ENCODE assay signal across 13 cellular contexts in genomic region chr22:44494497-44494896, GRCh38.
"Had no signal": no experiment of that assay in that cellular context is flagged by ENCODE, and none has a peak within 500 bp of the region (broad histone marks: within the 10 kb centered on the region; RNA-seq: fewer than 3 reads in every experiment).

No MANE protein-coding gene starts in this region.

- ATAC-seq: right lobe of liver had no signal

- DNase-seq: activated CD4-positive, alpha-beta T cell treated with anti-CD3 and anti-CD28 coated beads for 4 hours; activated CD8-positive, alpha-beta memory T cell treated with anti-CD3 and anti-CD28 coated beads for 24 hours; activated naive CD4-positive, alpha-beta T cell treated with anti-CD3 and anti-CD28 coated beads, Interleukin-2, amount 10 ng/mL, durations not matched to agents 7 days and 5 days; esophagus squamous epithelium; hypothalamus; mesendoderm; ovary; right lobe of liver; stomach; T-helper 2 cell had no signal

- H3K36me3 ChIP-seq: neural progenitor cell, ovary, right lobe of liver had no signal

- H3K4me3 Mint-ChIP-seq: activated naive CD4-positive, alpha-beta T cell treated with anti-CD3 and anti-CD28 coated beads, Interleukin-2, amount 10 ng/mL, durations not matched to agents 7 days and 5 days; neural progenitor cell had no signal

- H3K9me3 ChIP-seq: esophagus squamous epithelium, ovary, right lobe of liver had no signal

- H3K27ac Mint-ChIP-seq: activated naive CD4-positive, alpha-beta T cell treated with anti-CD3 and anti-CD28 coated beads, Interleukin-2, amount 10 ng/mL, durations not matched to agents 7 days and 5 days; activated T-helper 2 cell treated with anti-CD3 and anti-CD28 coated beads, Interferon-gamma antibody, Interleukin-2, Interleukin-4, amounts not matched to agents 10 μg/mL and 5 μg/mL and 100 μg/mL, durations not matched to agents 14 hours and 24 hours and 36 hours; neural progenitor cell had no signal

- H3K4me2 ChIP-seq: neural progenitor cell had no signal

- H3K9me3 Mint-ChIP-seq: activated naive CD4-positive, alpha-beta T cell treated with anti-CD3 and anti-CD28 coated beads, Interleukin-2, amount 10 ng/mL, durations not matched to agents 7 days and 5 days; activated T-helper 2 cell treated with anti-CD3 and anti-CD28 coated beads, Interferon-gamma antibody, Interleukin-2, Interleukin-4, amounts not matched to agents 10 μg/mL and 5 μg/mL and 100 μg/mL, durations not matched to agents 14 hours and 24 hours and 36 hours had no signal

- H2AFZ ChIP-seq: neural progenitor cell had no signal

- H3K27me3 Mint-ChIP-seq: activated naive CD4-positive, alpha-beta T cell treated with anti-CD3 and anti-CD28 coated beads, Interleukin-2, amount 10 ng/mL, durations not matched to agents 7 days and 5 days had no signal

- H3K4me3 ChIP-seq: esophagus squamous epithelium, neural progenitor cell, ovary, right lobe of liver, stomach, thoracic aorta had no signal

- H3K27ac ChIP-seq: esophagus squamous epithelium, neural progenitor cell, ovary, right lobe of liver, stomach, thoracic aorta had no signal

- H3K27me3 ChIP-seq: esophagus squamous epithelium, neural progenitor cell, ovary, right lobe of liver, stomach had no signal

- H3K9ac ChIP-seq: neural progenitor cell had no signal
